20 cellular contexts compared by ENCODE assay signal in genomic region chr11:3158821-3159220, GRCh38. TPM values are rescaled to one million over a fixed set of nuclear protein-coding genes. Genes with fewer than 3 reads are reported as not detected.
DNase-seq lines count a peak whose midpoint lies in the region; ATAC-seq and TF ChIP-seq lines count a peak whose summit lies in the region.
"Had no signal": no experiment of that assay in that cellular context is flagged by ENCODE, and none has a peak within 500 bp of the region (broad histone marks: within the 10 kb centered on the region; RNA-seq: fewer than 3 reads in every experiment).

No MANE protein-coding gene starts in this region.

- intact Hi-C loops in IMR-90 (cut with micrococcal nuclease), result no loop called here
- intact Hi-C loops in natural killer cell (cut with micrococcal nuclease), result loop anchor here (5.0 kb wide), 1 partner anchor 47 kb away; no protein-coding TSS in a partner anchor
- intact Hi-C loops in spleen (cut with DNase I; ENCODE audit: low total_unique reads), result no loop called here
- intact Hi-C loops in activated CD4-positive, alpha-beta memory T cell treated with anti-CD3 and anti-CD28 coated beads for 36 hours (cut with micrococcal nuclease), result no loop called here
- intact Hi-C loops in esophagus squamous epithelium (cut with DNase I), result no loop called here

- dilution Hi-C loops in IMR-90 (cut with HindIII; ENCODE audit: low sequenced_read_pairs, unreplicated experiment), result no loop called here

- H3K36me3 Mint-ChIP-seq in natural killer cell, result no peaks in the 10 kb centered on the region
- no peaks in the 10 kb centered on the region for H3K36me3 Mint-ChIP-seq in activated CD4-positive, alpha-beta memory T cell treated with anti-CD3 and anti-CD28 coated beads for 36 hours
- H3K36me3 Mint-ChIP-seq: activated naive CD4-positive, alpha-beta T cell treated with anti-CD3 and anti-CD28 coated beads, Interleukin-2, amount 10 ng/mL, durations not matched to agents 7 days and 5 days had no signal

- TF ChIP-seq CTCF in IMR-90 (conservative IDR thresholded peaks at IDR 0.05; ENCODE audit: low read depth, low read length), result no peak
- no peak for TF ChIP-seq CTCF in coronary artery (IDR thresholded peaks at IDR 0.05)
- TF ChIP-seq CTCF in natural killer cell (IDR thresholded peaks at IDR 0.05), result no peak
- no peak for TF ChIP-seq CTCF in spleen (IDR thresholded peaks at IDR 0.05 in 8 of 11, conservative IDR thresholded peaks at IDR 0.05 in 3 of 11)
- no peak for TF ChIP-seq CTCF in esophagus squamous epithelium (IDR thresholded peaks at IDR 0.05)

- BruUV-seq in IMR-90 (replicated peaks; lab: Mats Ljungman, UMichigan), result no TSS peak

- H3K9ac ChIP-seq in IMR-90 (ENCODE audit: low read depth, low read length), result no peak overlapping the region

- H2AK5ac ChIP-seq in IMR-90 (ENCODE audit: low read depth, low read length), result peak overlapping the region; percentile 59; the same call in 1 of the 2 replicates

- ATAC-seq in IMR-90 (ENCODE audit: low read depth) (no peak), natural killer cell (no peak)

- H4K8ac ChIP-seq in IMR-90 (ENCODE audit: low read depth in 2 of 2, low read length in 2 of 2), result no peak overlapping the region

- no peaks in the 10 kb centered on the region for H3K27me3 Mint-ChIP-seq in natural killer cell (ENCODE audit: low read depth in 2 of 2)
- peaks cover 14% of the 10 kb centered on the region for H3K27me3 Mint-ChIP-seq in activated CD4-positive, alpha-beta memory T cell treated with anti-CD3 and anti-CD28 coated beads for 36 hours

- no peak overlapping the region for H3K18ac ChIP-seq in IMR-90 (ENCODE audit: low read depth, low read length)

- H3K27me3 ChIP-seq in IMR-90 (ENCODE audit: control insufficient read depth, insufficient read depth, low read length) (no peaks in the 10 kb centered on the region), spleen (replicated peaks in 1 of 7) (peaks cover 0 to 8% (median 0%) of the 10 kb centered on the region in 7 donors), esophagus squamous epithelium (no peaks in the 10 kb centered on the region)
- H3K27me3 ChIP-seq: brain microvascular endothelial cell had no signal

- no peak for TF ChIP-seq RAD21 in IMR-90 (IDR thresholded peaks at IDR 0.05; ENCODE audit: low read length)

- CTCF ChIA-PET in IMR-90 (lab: Yijun Ruan, JAX), result interaction anchor here (0.6 kb wide), 1 partner anchor 61 kb away, joined by 3 read pairs; no protein-coding TSS in a partner anchor
- CTCF ChIA-PET in activated CD4-positive, alpha-beta memory T cell treated with anti-CD3 and anti-CD28 coated beads for 36 hours (lab: Charles Lee), result no interaction called here

- H4K91ac ChIP-seq in IMR-90 (ENCODE audit: insufficient read depth, low read depth, low read length), result no peak overlapping the region

- WGBS in IMR-90 (ENCODE audit: extremely low coverage in 2 of 2, insufficient read length in 1 of 2), 2 experiments, result 95% methylated on average over 3 of the region's 13 CpGs; no CpG with 5 or more reads in 1 of the 2 experiments
- 71 to 91% (median 74%) methylated on average over 9 to 13 of the region's 13 CpGs for WGBS in spleen, 5 donors
- WGBS in esophagus squamous epithelium, 2 donors, result 78 to 85% methylated on average over 5 to 13 of the region's 13 CpGs

- no peak overlapping the region for H3K56ac ChIP-seq in IMR-90 (ENCODE audit: extremely low read depth, insufficient read depth, low read length)

- peaks cover 27% of the 10 kb centered on the region for H3K9me1 ChIP-seq in IMR-90 (ENCODE audit: insufficient read depth, low read length)

- H3K4me3 ChIP-seq in IMR-90 (ENCODE audit: insufficient read depth, low read depth, low read length) (no peak overlapping the region), coronary artery (peak overlapping the region; percentile 74), spleen (no peak overlapping the region), esophagus squamous epithelium (peak overlapping the region in 1 of 4 donors; percentile 66)

- H4K5ac ChIP-seq in IMR-90 (ENCODE audit: low read depth, low read length), result no peak overlapping the region

- H3K27ac Mint-ChIP-seq in natural killer cell, result peak overlapping the region; percentile 89 to 93
- no peak overlapping the region for H3K27ac Mint-ChIP-seq in activated CD4-positive, alpha-beta memory T cell treated with anti-CD3 and anti-CD28 coated beads for 36 hours
- H3K27ac Mint-ChIP-seq: activated naive CD4-positive, alpha-beta T cell treated with anti-CD3 and anti-CD28 coated beads, Interleukin-2, amount 10 ng/mL, durations not matched to agents 7 days and 5 days had no signal

- no peak overlapping the region for H2BK15ac ChIP-seq in IMR-90 (ENCODE audit: low read depth, low read length)

- no peak overlapping the region for H2BK120ac ChIP-seq in IMR-90 (ENCODE audit: low read depth, low read length)

- H2BK20ac ChIP-seq in IMR-90 (ENCODE audit: low read depth, low read length), result no peak overlapping the region

- DNase-seq in IMR-90 (no peak), coronary artery (ENCODE audit: low spot score) (no peak), natural killer cell (no peak), spleen (peak; percentile 55), cerebellum (ENCODE audit: low spot score) (no peak), esophagus squamous epithelium (lab: John Stamatoyannopoulos, UW) (no peak), NCI-H748 (lab: John Stamatoyannopoulos, UW; ENCODE audit: unreplicated experiment) (no peak)
- no peak for DNase-seq in activated CD4-positive, alpha-beta memory T cell treated with anti-CD3 and anti-CD28 coated beads for 36 hours
- DNase-seq: activated CD4-positive, alpha-beta T cell treated with anti-CD3 and anti-CD28 coated beads, Interleukin-2, amount 50 U/mL, for 1 hour; activated naive CD4-positive, alpha-beta T cell treated with anti-CD3 and anti-CD28 coated beads, Interleukin-2, amount 10 ng/mL, durations not matched to agents 7 days and 5 days; activated T-cell treated with anti-CD3 and anti-CD28 coated beads for 4 hours; brain microvascular endothelial cell; GM23248; NCI-H1930; stimulated activated CD4-positive, alpha-beta T cell treated with anti-CD3 and anti-CD28 coated beads, Interleukin-2, amount 100 ng/mL, for 24 hours had no signal

- H3K4me1 ChIP-seq in IMR-90 (ENCODE audit: control insufficient read depth, insufficient read depth, low read length) (peaks cover 63% of the 10 kb centered on the region), spleen (peaks cover 7 to 99% (median 57%) of the 10 kb centered on the region in 6 donors), esophagus squamous epithelium (peaks cover 59 to 100% (median 69%) of the 10 kb centered on the region in 3 donors)

- POLR2A ChIA-PET in IMR-90 (lab: Charles Lee; ENCODE audit: unreplicated experiment), result no interaction called here
- POLR2A ChIA-PET in activated CD4-positive, alpha-beta memory T cell treated with anti-CD3 and anti-CD28 coated beads for 36 hours (lab: Charles Lee), result no interaction called here

- no peak overlapping the region for H2BK5ac ChIP-seq in IMR-90 (ENCODE audit: low read depth, low read length, poor library complexity, severe bottlenecking)

- no peak overlapping the region for H3K14ac ChIP-seq in IMR-90 (replicated peaks; ENCODE audit: low read depth, low read length)

- no peak overlapping the region for H3K23ac ChIP-seq in IMR-90 (ENCODE audit: low read depth, low read length)

- no peak overlapping the region for H3K4ac ChIP-seq in IMR-90 (ENCODE audit: low read depth, low read length)

- peaks cover 35 to 96% of the 10 kb centered on the region in 2 experiments for H3K79me1 ChIP-seq in IMR-90 (ENCODE audit: low read depth in 1 of 2, low read length in 2 of 2)

- H2AFZ ChIP-seq in IMR-90 (replicated peaks; ENCODE audit: low read length, poor library complexity), result no peak overlapping the region
- H2AFZ ChIP-seq: GM23248 had no signal

- no peaks in the 10 kb centered on the region for H3K9me3 ChIP-seq in IMR-90 (ENCODE audit: control insufficient read depth, insufficient read depth, low read length)
- H3K9me3 ChIP-seq in spleen, result no peaks in the 10 kb centered on the region
- no peaks in the 10 kb centered on the region for H3K9me3 ChIP-seq in esophagus squamous epithelium

- peaks cover 69% of the 10 kb centered on the region for H4K20me1 ChIP-seq in IMR-90 (ENCODE audit: insufficient read depth, low read length)

- peak overlapping the region; percentile 93 for H3K4me3 Mint-ChIP-seq in natural killer cell
- H3K4me3 Mint-ChIP-seq in activated CD4-positive, alpha-beta memory T cell treated with anti-CD3 and anti-CD28 coated beads for 36 hours, result no peak overlapping the region
- H3K4me3 Mint-ChIP-seq: activated naive CD4-positive, alpha-beta T cell treated with anti-CD3 and anti-CD28 coated beads, Interleukin-2, amount 10 ng/mL, durations not matched to agents 7 days and 5 days had no signal

- peak overlapping the region; percentile 30 for H2AK9ac ChIP-seq in IMR-90 (replicated peaks; ENCODE audit: low read depth, low read length, poor library complexity)

- H3K9me3 Mint-ChIP-seq in natural killer cell, result no peaks in the 10 kb centered on the region
- H3K9me3 Mint-ChIP-seq in activated CD4-positive, alpha-beta memory T cell treated with anti-CD3 and anti-CD28 coated beads for 36 hours, result no peaks in the 10 kb centered on the region
- H3K9me3 Mint-ChIP-seq: activated naive CD4-positive, alpha-beta T cell treated with anti-CD3 and anti-CD28 coated beads, Interleukin-2, amount 10 ng/mL, durations not matched to agents 7 days and 5 days had no signal

- H3K4me2 ChIP-seq in IMR-90 (ENCODE audit: low read depth, low read length), result no peak overlapping the region; the same call in 1 of the 2 replicates

- in situ Hi-C loops in IMR-90 (cut with MboI; ENCODE audit: low sequenced_read_pairs), result no loop called here

- H3K27ac ChIP-seq in IMR-90 (ENCODE audit: insufficient read depth, low read length) (no peak overlapping the region), coronary artery (peak overlapping the region in 1 of 2 donors; percentile 90), spleen (peak overlapping the region in 3 of 8 donors; percentile 73 to 87 (median 79)), esophagus squamous epithelium (peak overlapping the region in 2 of 4 donors; percentile 77 to 85)
- H3K27ac ChIP-seq: brain microvascular endothelial cell, GM23248 had no signal

- H3K36me3 ChIP-seq in IMR-90 (ENCODE audit: control insufficient read depth, insufficient read depth, low read length) (no peaks in the 10 kb centered on the region), spleen (no peaks in the 10 kb centered on the region), esophagus squamous epithelium (no peaks in the 10 kb centered on the region)
- H3K36me3 ChIP-seq: brain microvascular endothelial cell had no signal

- H3K4me1 Mint-ChIP-seq in natural killer cell, result peaks cover 76 to 94% of the 10 kb centered on the region in 2 donors
- H3K4me1 Mint-ChIP-seq in activated CD4-positive, alpha-beta memory T cell treated with anti-CD3 and anti-CD28 coated beads for 36 hours (ENCODE audit: low read depth), result peaks cover 5% of the 10 kb centered on the region

- no peak for TF ChIP-seq POLR2A in IMR-90 (IDR thresholded peaks at IDR 0.05; ENCODE audit: low read depth, low read length)
- TF ChIP-seq POLR2A in spleen (IDR thresholded peaks at IDR 0.05), result no peak
- TF ChIP-seq POLR2A in esophagus squamous epithelium (IDR thresholded peaks at IDR 0.05), result no peak

RNA-seq across cellular contexts. Expression of gene OSBPL5, which starts 6.3 kb away (rescaled TPM):
- total RNA-seq in IMR-90 (2012; rRNA removed), result 14.4 and 14.9 TPM in 2 replicates
- polyA plus RNA-seq in IMR-90 (2012; rRNA removed), result 22.3 and 24.1 TPM in 2 replicates
- polyA plus RNA-seq in IMR-90 (2012; cell fraction: cytosol; rRNA removed), result 14.5 and 18.6 TPM in 2 replicates
- polyA plus RNA-seq in IMR-90 (2012; cell fraction: nucleus; rRNA removed; ENCODE audit: low replicate concordance), result 66.7 and 137 TPM in 2 replicates
- total RNA-seq in natural killer cell, result 100 to 1,000 TPM; 375 to 522 (median 377) TPM
- total RNA-seq in spleen, result 10 to 100 TPM; 37.2 to 91.2 (median 73.3) TPM
- polyA plus RNA-seq in spleen, result 10 to 100 TPM in 2 of 3 donors, 1 to 10 TPM in 1; 5.1 to 21.6 (median 10.7) TPM
- total RNA-seq in cerebellum, result 31.9 TPM
- total RNA-seq in activated CD4-positive, alpha-beta memory T cell treated with anti-CD3 and anti-CD28 coated beads for 36 hours, result 1 to 10 TPM; 4.6 to 4.7 TPM
- 10 to 100 TPM; 11.9 to 30.9 (median 17.9) TPM for total RNA-seq in esophagus squamous epithelium

RNA-seq across cellular contexts. Expression of gene MRGPRG, which starts 59.8 kb away (rescaled TPM):
- total RNA-seq in IMR-90 (2012; rRNA removed), result not detected in 2 replicates
- polyA plus RNA-seq in IMR-90 (2012; rRNA removed), result not detected in 2 replicates
- polyA plus RNA-seq in IMR-90 (2012; cell fraction: cytosol; rRNA removed), result not detected in 2 replicates
- not detected in 2 replicates for polyA plus RNA-seq in IMR-90 (2012; cell fraction: nucleus; rRNA removed; ENCODE audit: low replicate concordance)
- total RNA-seq in natural killer cell, result not detected
- total RNA-seq in spleen, result not detected
- polyA plus RNA-seq in spleen, result not detected
- total RNA-seq in cerebellum, result not detected
- total RNA-seq in activated CD4-positive, alpha-beta memory T cell treated with anti-CD3 and anti-CD28 coated beads for 36 hours, result not detected
- total RNA-seq in esophagus squamous epithelium, result not detected
- total RNA-seq: dermis microvascular lymphatic vessel endothelial cell, epithelial cell of proximal tubule, GM23248, lung microvascular endothelial cell, NCI-H460 had no signal
- polyA plus RNA-seq: GM23248, neural cell had no signal

Comparison
In these comparisons a context has a peak if more than half of its experiments do, and no peak if none do; other contexts are left out.
1. RNA of gene OSBPL5, which starts 6.3 kb away (total RNA-seq): 375 to 522 TPM in natural killer cell; 37.2 to 91.2 TPM in spleen, 31.9 TPM in cerebellum (single experiment), 11.9 to 30.9 TPM in esophagus squamous epithelium, 14.4 to 14.9 TPM in IMR-90 and 4.6 to 4.7 TPM in activated CD4-positive, alpha-beta memory T cell treated with anti-CD3 and anti-CD28 coated beads for 36 hours; every median in the first group is over 4 times any median in the second.